In genomic region chr4:108846568-108846967, GRCh38 we compare ENCODE assay signal across 31 cellular contexts.
"Had no signal": no experiment of that assay in that cellular context is flagged by ENCODE, and none has a peak within 500 bp of the region (broad histone marks: within the 10 kb centered on the region; RNA-seq: fewer than 3 reads in every experiment).

No MANE protein-coding gene starts in this region.

- H3K36me3 Mint-ChIP-seq: activated naive CD8-positive, alpha-beta T cell treated with anti-CD3 and anti-CD28 coated beads, Interleukin-2, amount 10 ng/mL, durations not matched to agents 7 days and 5 days; brain had no signal

- H3K9me3 Mint-ChIP-seq: activated CD8-positive, alpha-beta T cell treated with anti-CD3 and anti-CD28 coated beads for 36 hours; activated T-cell treated with anti-CD3 and anti-CD28 coated beads, Interleukin-2, amount 50 U/mL, for 72 hours; brain had no signal

- H3K27ac Mint-ChIP-seq: activated CD8-positive, alpha-beta T cell treated with anti-CD3 and anti-CD28 coated beads for 36 hours; activated naive CD8-positive, alpha-beta T cell treated with anti-CD3 and anti-CD28 coated beads, Interleukin-2, amount 10 ng/mL, durations not matched to agents 7 days and 5 days; activated T-cell treated with anti-CD3 and anti-CD28 coated beads, Interleukin-2, amount 50 U/mL, for 72 hours; activated T-helper 2 cell treated with anti-CD3 and anti-CD28 coated beads, Interferon-gamma antibody, Interleukin-2, Interleukin-4, amounts not matched to agents 10 μg/mL and 5 μg/mL and 100 μg/mL, durations not matched to agents 14 hours and 24 hours and 36 hours; brain had no signal

- ATAC-seq: activated CD4-positive, CD25-positive, alpha-beta regulatory T cell treated with anti-CD3 and anti-CD28 coated beads, Interleukin-2, amount 50 U/mL, for 24 hours; activated CD8-positive, alpha-beta T cell treated with anti-CD3 and anti-CD28 coated beads for 36 hours; activated T-cell treated with anti-CD3 and anti-CD28 coated beads, Interleukin-2, amount 50 U/mL, for 72 hours; Panc1 had no signal

- H3K4me3 ChIP-seq: MG63, SJCRH30 had no signal

- H3K4me3 Mint-ChIP-seq: activated CD8-positive, alpha-beta T cell treated with anti-CD3 and anti-CD28 coated beads for 36 hours; activated naive CD8-positive, alpha-beta T cell treated with anti-CD3 and anti-CD28 coated beads, Interleukin-2, amount 10 ng/mL, durations not matched to agents 7 days and 5 days; activated T-cell treated with anti-CD3 and anti-CD28 coated beads, Interleukin-2, amount 50 U/mL, for 72 hours; brain had no signal

- DNase-seq: activated CD4-positive, alpha-beta T cell treated with anti-CD3 and anti-CD28 coated beads for 4 hours; activated CD8-positive, alpha-beta memory T cell treated with anti-CD3 and anti-CD28 coated beads, Interleukin-2, amount 50 U/mL, for 4 hours; activated CD8-positive, alpha-beta T cell treated with anti-CD3 and anti-CD28 coated beads for 36 hours; activated naive CD4-positive, alpha-beta T cell treated with anti-CD3 and anti-CD28 coated beads, Interleukin-2, amount 50 U/mL, for 16 hours; activated naive CD8-positive, alpha-beta T cell treated with anti-CD3 and anti-CD28 coated beads, Interleukin-2, amount 10 ng/mL, durations not matched to agents 7 days and 5 days; activated T-cell treated with anti-CD3 and anti-CD28 coated beads, Interleukin-2, amount 50 U/mL, for 72 hours; amniotic stem cell; KBM-7; MG63; MV-4-11; NCI-H1092 treated with DMSO at 0.1 percent for 48 hours; NCI-H1417 treated with DMSO at 0.1 percent for 48 hours; NCI-H1694; NCI-H2029; NCI-H2107; NCI-H2171 treated with DMSO at 0.1 percent for 48 hours; NCI-H345; NCI-H510A; NCI-H526 treated with DMSO at 0.1 percent for 48 hours; NCI-H82; NK-92 treated with Interleukin-12 subunit alpha and Interleukin-12 subunit beta, amount 100 ng/mL, for 24 hours; OCI-M1; Right ventricle myocardium superior; RPMI8226; SJCRH30; SK-N-SH; SW 1271 had no signal

- H3K27me3 Mint-ChIP-seq: activated CD8-positive, alpha-beta T cell treated with anti-CD3 and anti-CD28 coated beads for 36 hours had no signal
